Comparison of ENCODE assay signal across 27 cellular contexts in genomic region chr21:44687671-44688070, GRCh38. TPM values are rescaled to one million over a fixed set of nuclear protein-coding genes. Genes with fewer than 3 reads are reported as not detected.
A peak's percentile ranks its signal among the peaks of the same experiment; 100 is the strongest.
DNase-seq lines count a peak whose midpoint lies in the region; ATAC-seq and TF ChIP-seq lines count a peak whose summit lies in the region.
"Had no signal": no experiment of that assay in that cellular context is flagged by ENCODE, and none has a peak within 500 bp of the region (broad histone marks: within the 10 kb centered on the region; RNA-seq: fewer than 3 reads in every experiment).

No MANE protein-coding gene starts in this region.

- no peak overlapping the region for H2BK5ac ChIP-seq in trophoblast cell (ENCODE audit: low read depth, low read length, poor library complexity)

- no peak overlapping the region for H3K27ac ChIP-seq in lung (ENCODE audit: low read depth in 1 of 2, low read length in 1 of 2)
- no peak overlapping the region for H3K27ac ChIP-seq in trophoblast cell (ENCODE audit: low read depth, low read length)
- H3K27ac ChIP-seq: esophagus squamous epithelium, parathyroid adenoma, thoracic aorta had no signal

- H4K91ac ChIP-seq in trophoblast cell (ENCODE audit: low read depth, low read length): no peak overlapping the region

- H3K36me3 ChIP-seq in lung (ENCODE audit: control insufficient read depth in 2 of 2, insufficient read depth in 2 of 2, low read length in 2 of 2) (no peaks in the 10 kb centered on the region), trophoblast cell (ENCODE audit: control insufficient read depth in 1 of 2, insufficient read depth in 2 of 2, low read length in 2 of 2) (no peaks in the 10 kb centered on the region)
- H3K36me3 ChIP-seq: esophagus squamous epithelium, thoracic aorta had no signal

- no peak overlapping the region for H2AFZ ChIP-seq in trophoblast cell (ENCODE audit: insufficient read depth, low read length, poor library complexity)
- H2AFZ ChIP-seq: parathyroid adenoma had no signal

- no peaks in the 10 kb centered on the region for H3K79me1 ChIP-seq in trophoblast cell (ENCODE audit: low read length)

- H3K4ac ChIP-seq in trophoblast cell (ENCODE audit: low read depth, low read length): no peak overlapping the region

- H3K27me3 ChIP-seq in lung (ENCODE audit: control insufficient read depth, insufficient read depth): no peaks in the 10 kb centered on the region
- no peaks in the 10 kb centered on the region for H3K27me3 ChIP-seq in trophoblast cell (ENCODE audit: insufficient read depth, low read length)

- WGBS in lung, 2 donors: 62 to 75% methylated on average over 11 of the region's 11 CpGs
- WGBS in trophoblast cell (ENCODE audit: extremely low coverage, insufficient coverage, insufficient read length): no CpG with 5 or more reads among the region's 11 CpGs

- peak; percentile 38 for DNase-seq in DMS79 (lab: John Stamatoyannopoulos, UW)
- DNase-seq in LHCN-M2 (ENCODE audit: low read depth): peak; percentile 9
- peak; percentile 31 for DNase-seq in NCI-H524 treated with DMSO at 0.1 percent for 48 hours (lab: John Stamatoyannopoulos, UW)
- peak; percentile 19 for DNase-seq in lung (ENCODE audit: low spot score)
- no peak for DNase-seq in stimulated activated CD4-positive, alpha-beta T cell treated with anti-CD3 and anti-CD28 coated beads, Interleukin-1b, Interleukin-23, amount 100 ng/mL, for 48 hours
- no peak for DNase-seq in trophoblast cell
- DNase-seq: activated CD4-positive, alpha-beta T cell treated with anti-CD3 and anti-CD28 coated beads for 36 hours; activated naive CD8-positive, alpha-beta T cell treated with anti-CD3 and anti-CD28 coated beads, Interleukin-2, amount 10 ng/mL, durations not matched to agents 7 days and 5 days; activated T-cell treated with anti-CD3 and anti-CD28 coated beads, Interleukin-2, amount 50 U/mL, for 72 hours; CD4-positive, CD25-positive, alpha-beta regulatory T cell; DND-41; effector memory CD4-positive, alpha-beta T cell; esophagus squamous epithelium; mammary epithelial cell; naive thymus-derived CD4-positive, alpha-beta T cell; NCI-H146; NCI-H774; PC-3; SHP77 treated with DMSO at 0.1 percent for 48 hours; stimulated activated naive B cell treated with anti-CD40 and anti-IgM and Interleukin-4, amounts not matched to agents 10 μg/mL and 1 μg/mL and 100 μg/mL, for 72 hours had no signal

- no peak overlapping the region for H4K8ac ChIP-seq in trophoblast cell (ENCODE audit: low read depth, low read length)

- H3K4me1 ChIP-seq in lung (ENCODE audit: control insufficient read depth in 2 of 2, insufficient read depth in 2 of 2, low read length in 2 of 2) (no peaks in the 10 kb centered on the region), trophoblast cell (ENCODE audit: control insufficient read depth in 1 of 2, insufficient read depth in 2 of 2, low read length in 2 of 2) (no peaks in the 10 kb centered on the region)
- H3K4me1 ChIP-seq: esophagus squamous epithelium, parathyroid adenoma had no signal

- ATAC-seq in lung (ENCODE audit: insufficient read depth, low FRiP score) (no peak), GM19452 (IDR thresholded peaks at IDR 0.05; ENCODE audit: unreplicated experiment) (no peak), HG02973 (IDR thresholded peaks at IDR 0.05; ENCODE audit: unreplicated experiment) (no peak)
- ATAC-seq: activated CD4-positive, alpha-beta T cell treated with anti-CD3 and anti-CD28 coated beads for 36 hours; activated T-cell treated with anti-CD3 and anti-CD28 coated beads, Interleukin-2, amount 50 U/mL, for 72 hours; naive thymus-derived CD4-positive, alpha-beta T cell; PC-3; stimulated activated naive B cell treated with anti-CD40 and anti-IgM and Interleukin-4, amounts not matched to agents 10 μg/mL and 1 μg/mL and 100 μg/mL, for 72 hours had no signal

- H2AK5ac ChIP-seq in trophoblast cell (ENCODE audit: low read length): no peak overlapping the region

- peaks cover 0 to 4% of the 10 kb centered on the region in 2 donors for H3K9me3 ChIP-seq in lung (ENCODE audit: control insufficient read depth in 2 of 2, insufficient read depth in 1 of 2, low read length in 1 of 2)
- peaks cover 2% of the 10 kb centered on the region for H3K9me3 ChIP-seq in trophoblast cell (ENCODE audit: insufficient read depth, low read depth, low read length)

- H2BK120ac ChIP-seq in trophoblast cell (ENCODE audit: insufficient read depth, low read length, poor library complexity): no peak overlapping the region

- H3K79me2 ChIP-seq in trophoblast cell (ENCODE audit: control insufficient read depth, insufficient read depth, low read length, poor library complexity): no peaks in the 10 kb centered on the region
- H3K79me2 ChIP-seq: parathyroid adenoma had no signal

- no peak overlapping the region for H3K9ac ChIP-seq in trophoblast cell (ENCODE audit: low read length)
- H3K9ac ChIP-seq: parathyroid adenoma had no signal

- TF ChIP-seq CTCF in lung (IDR thresholded peaks at IDR 0.05; ENCODE audit: control extremely low read depth, extremely low read depth): no peak

- H3K4me2 ChIP-seq in trophoblast cell (ENCODE audit: low read length): no peak overlapping the region

- no peak overlapping the region for H3K4me3 ChIP-seq in lung
- H3K4me3 ChIP-seq in trophoblast cell (ENCODE audit: low read depth, low read length): no peak overlapping the region
- H3K4me3 ChIP-seq: esophagus squamous epithelium, thoracic aorta had no signal

- no peak overlapping the region for H3K18ac ChIP-seq in trophoblast cell (ENCODE audit: low read length)

- no peak overlapping the region for H4K12ac ChIP-seq in trophoblast cell (ENCODE audit: low read depth, low read length)

- no peak overlapping the region for H2BK12ac ChIP-seq in trophoblast cell (ENCODE audit: low read length)

- H3K14ac ChIP-seq in trophoblast cell (ENCODE audit: low read length): no peak overlapping the region

- no peak overlapping the region for H3K23ac ChIP-seq in trophoblast cell (ENCODE audit: low read length)

RNA-seq across cellular contexts. Expression of gene KRTAP12-1, which starts 5.7 kb away (rescaled TPM):
- not detected in 2 replicates for total RNA-seq in LHCN-M2 (2014; rRNA removed)
- polyA plus RNA-seq in LHCN-M2 (2012): not detected
- total RNA-seq in lung: not detected
- not detected for polyA plus RNA-seq in lung
- not detected in 2 replicates for polyA plus RNA-seq in trophoblast cell (2013)
- total RNA-seq: activated CD4-positive, alpha-beta T cell treated with anti-CD3 and anti-CD28 coated beads for 36 hours; activated CD8-positive, alpha-beta memory T cell treated with anti-CD3 and anti-CD28 coated beads for 36 hours; activated naive CD8-positive, alpha-beta T cell treated with anti-CD3 and anti-CD28 coated beads, Interleukin-2, amount 10 ng/mL, durations not matched to agents 7 days and 5 days; activated T-cell treated with anti-CD3 and anti-CD28 coated beads, Interleukin-2, amount 50 U/mL, for 72 hours; CD4-positive, CD25-positive, alpha-beta regulatory T cell; chondrocyte; esophagus squamous epithelium; kidney epithelial cell; mammary epithelial cell; naive thymus-derived CD4-positive, alpha-beta T cell; thoracic aorta had no signal
- polyA plus RNA-seq: CD4-positive, CD25-positive, alpha-beta regulatory T cell; mammary epithelial cell; naive thymus-derived CD4-positive, alpha-beta T cell had no signal

RNA-seq across cellular contexts. Expression of gene KRTAP10-12, which starts 9.3 kb away (rescaled TPM):
- total RNA-seq in LHCN-M2 (2014; rRNA removed) (not detected in 2 replicates), lung (not detected)
- not detected for polyA plus RNA-seq in LHCN-M2 (2012)
- not detected for polyA plus RNA-seq in lung
- polyA plus RNA-seq in trophoblast cell (2013): not detected in 2 replicates
- total RNA-seq: activated CD4-positive, alpha-beta T cell treated with anti-CD3 and anti-CD28 coated beads for 36 hours; activated CD8-positive, alpha-beta memory T cell treated with anti-CD3 and anti-CD28 coated beads for 36 hours; activated naive CD8-positive, alpha-beta T cell treated with anti-CD3 and anti-CD28 coated beads, Interleukin-2, amount 10 ng/mL, durations not matched to agents 7 days and 5 days; activated T-cell treated with anti-CD3 and anti-CD28 coated beads, Interleukin-2, amount 50 U/mL, for 72 hours; CD4-positive, CD25-positive, alpha-beta regulatory T cell; chondrocyte; esophagus squamous epithelium; kidney epithelial cell; mammary epithelial cell; naive thymus-derived CD4-positive, alpha-beta T cell; PC-3; thoracic aorta had no signal
- polyA plus RNA-seq: CD4-positive, CD25-positive, alpha-beta regulatory T cell; mammary epithelial cell; naive thymus-derived CD4-positive, alpha-beta T cell had no signal

RNA-seq across cellular contexts. Expression of gene KRTAP12-2, which starts 20.9 kb away (rescaled TPM):
- total RNA-seq in LHCN-M2 (2014; rRNA removed) (not detected in 2 replicates), lung (not detected)
- polyA plus RNA-seq in LHCN-M2 (2012): not detected
- not detected for polyA plus RNA-seq in lung
- polyA plus RNA-seq in trophoblast cell (2013): not detected in 2 replicates
- total RNA-seq: activated CD4-positive, alpha-beta T cell treated with anti-CD3 and anti-CD28 coated beads for 36 hours; activated CD8-positive, alpha-beta memory T cell treated with anti-CD3 and anti-CD28 coated beads for 36 hours; activated naive CD8-positive, alpha-beta T cell treated with anti-CD3 and anti-CD28 coated beads, Interleukin-2, amount 10 ng/mL, durations not matched to agents 7 days and 5 days; activated T-cell treated with anti-CD3 and anti-CD28 coated beads, Interleukin-2, amount 50 U/mL, for 72 hours; CD4-positive, CD25-positive, alpha-beta regulatory T cell; chondrocyte; esophagus squamous epithelium; kidney epithelial cell; mammary epithelial cell; naive thymus-derived CD4-positive, alpha-beta T cell; PC-3; thoracic aorta had no signal
- polyA plus RNA-seq: CD4-positive, CD25-positive, alpha-beta regulatory T cell; mammary epithelial cell; naive thymus-derived CD4-positive, alpha-beta T cell had no signal

RNA-seq across cellular contexts. Expression of gene TSPEAR, which starts 23.7 kb away (rescaled TPM):
- total RNA-seq in LHCN-M2 (2014; rRNA removed) (not detected in 2 replicates), lung (1 to 10 TPM in 1 of 2 donors, under 1 TPM in 1; 0.43 to 2.1 TPM)
- not detected for polyA plus RNA-seq in LHCN-M2 (2012)
- under 1 TPM; 0.02 to 0.12 TPM for polyA plus RNA-seq in lung
- polyA plus RNA-seq in trophoblast cell (2013): not detected in 2 replicates
- total RNA-seq: activated CD4-positive, alpha-beta T cell treated with anti-CD3 and anti-CD28 coated beads for 36 hours; activated CD8-positive, alpha-beta memory T cell treated with anti-CD3 and anti-CD28 coated beads for 36 hours; activated naive CD8-positive, alpha-beta T cell treated with anti-CD3 and anti-CD28 coated beads, Interleukin-2, amount 10 ng/mL, durations not matched to agents 7 days and 5 days; activated T-cell treated with anti-CD3 and anti-CD28 coated beads, Interleukin-2, amount 50 U/mL, for 72 hours; CD4-positive, CD25-positive, alpha-beta regulatory T cell; esophagus squamous epithelium; kidney epithelial cell; mammary epithelial cell; naive thymus-derived CD4-positive, alpha-beta T cell; thoracic aorta had no signal
- polyA plus RNA-seq: mammary epithelial cell had no signal

RNA-seq across cellular contexts. Expression of gene KRTAP12-3, which starts 29.9 kb away (rescaled TPM):
- not detected in 2 replicates for total RNA-seq in LHCN-M2 (2014; rRNA removed)
- polyA plus RNA-seq in LHCN-M2 (2012): not detected
- total RNA-seq in lung: not detected
- not detected for polyA plus RNA-seq in lung
- not detected in 2 replicates for polyA plus RNA-seq in trophoblast cell (2013)
- total RNA-seq: activated CD4-positive, alpha-beta T cell treated with anti-CD3 and anti-CD28 coated beads for 36 hours; activated CD8-positive, alpha-beta memory T cell treated with anti-CD3 and anti-CD28 coated beads for 36 hours; activated naive CD8-positive, alpha-beta T cell treated with anti-CD3 and anti-CD28 coated beads, Interleukin-2, amount 10 ng/mL, durations not matched to agents 7 days and 5 days; activated T-cell treated with anti-CD3 and anti-CD28 coated beads, Interleukin-2, amount 50 U/mL, for 72 hours; CD4-positive, CD25-positive, alpha-beta regulatory T cell; chondrocyte; esophagus squamous epithelium; kidney epithelial cell; mammary epithelial cell; PC-3; thoracic aorta had no signal
- polyA plus RNA-seq: CD4-positive, CD25-positive, alpha-beta regulatory T cell; mammary epithelial cell; naive thymus-derived CD4-positive, alpha-beta T cell had no signal

Comparison
In these comparisons a context has a peak if more than half of its experiments do, and no peak if none do; other contexts are left out.
1. DNase-seq: peak in DMS79 (single experiment), LHCN-M2 (single experiment), NCI-H524 treated with DMSO at 0.1 percent for 48 hours (single experiment) and lung (single experiment); none in stimulated activated CD4-positive, alpha-beta T cell treated with anti-CD3 and anti-CD28 coated beads, Interleukin-1b, Interleukin-23, amount 100 ng/mL, for 48 hours (single experiment) and trophoblast cell (0 of 2).